1 cellular context compared by ENCODE assay signal in the genomic region with DNA sequence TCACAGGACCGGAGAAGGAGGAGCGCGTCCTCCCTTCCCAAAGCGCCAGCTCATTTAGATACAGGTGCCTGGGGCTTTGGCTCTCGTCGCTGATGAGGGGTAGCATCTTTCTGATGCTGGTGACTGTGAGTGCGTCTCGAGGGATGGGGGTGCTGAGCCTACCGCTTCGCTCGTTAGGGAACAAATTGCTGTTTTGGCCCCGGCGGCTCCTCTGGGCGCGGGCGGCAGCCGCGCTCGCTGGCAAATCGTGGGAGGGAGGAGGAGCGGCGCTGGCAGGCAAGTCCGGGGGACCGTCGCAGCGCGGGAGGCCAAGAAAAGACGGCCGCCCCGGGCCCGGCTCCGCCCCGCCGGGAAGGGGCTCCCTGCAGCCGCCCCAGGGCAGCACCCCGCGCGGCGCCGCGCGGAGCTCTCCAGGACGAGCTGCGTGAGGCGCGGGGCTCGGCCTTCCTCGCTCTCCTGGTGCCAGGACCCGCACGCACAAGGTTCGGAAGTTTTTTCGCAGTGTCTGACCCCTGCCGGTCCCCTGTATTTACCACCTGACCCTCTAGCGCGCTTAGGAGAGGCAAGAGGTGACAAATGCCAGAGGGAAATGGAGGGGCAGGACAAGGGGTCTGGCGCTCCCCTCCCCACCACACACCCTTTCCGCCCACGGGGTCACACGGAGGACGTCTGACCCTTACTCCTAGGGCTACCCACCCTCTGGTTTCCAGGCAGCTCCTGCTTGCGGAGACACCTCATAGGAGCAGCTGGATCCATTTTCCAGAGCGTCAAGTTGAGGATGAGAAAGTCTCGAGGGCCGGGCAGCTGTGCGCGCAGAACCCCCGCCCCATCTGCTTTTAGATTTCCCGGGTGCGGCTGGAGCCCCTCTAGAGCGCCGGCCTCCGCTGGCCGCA.
TF ChIP-seq lines count a peak whose summit lies in the region.

No MANE protein-coding gene starts in this region.

TF ChIP-seq in GM12878, 131 proteins besides CTCF, POLR2A, EP300 and RAD21 (continued from another document):
- no peak for TF ChIP-seq POLR2AphosphoS2 (IDR thresholded peaks at IDR 0.05; ENCODE audit: low read depth, low read length)
- TF ChIP-seq CREM (IDR thresholded peaks at IDR 0.05; ENCODE audit: low read depth) = no peak
- no peak for TF ChIP-seq SMC3 (IDR thresholded peaks at IDR 0.05; ENCODE audit: borderline replicate concordance, low read length)
- TF ChIP-seq, protein P1, sequence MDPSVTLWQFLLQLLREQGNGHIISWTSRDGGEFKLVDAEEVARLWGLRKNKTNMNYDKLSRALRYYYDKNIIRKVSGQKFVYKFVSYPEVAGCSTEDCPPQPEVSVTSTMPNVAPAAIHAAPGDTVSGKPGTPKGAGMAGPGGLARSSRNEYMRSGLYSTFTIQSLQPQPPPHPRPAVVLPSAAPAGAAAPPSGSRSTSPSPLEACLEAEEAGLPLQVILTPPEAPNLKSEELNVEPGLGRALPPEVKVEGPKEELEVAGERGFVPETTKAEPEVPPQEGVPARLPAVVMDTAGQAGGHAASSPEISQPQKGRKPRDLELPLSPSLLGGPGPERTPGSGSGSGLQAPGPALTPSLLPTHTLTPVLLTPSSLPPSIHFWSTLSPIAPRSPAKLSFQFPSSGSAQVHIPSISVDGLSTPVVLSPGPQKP (IDR thresholded peaks at IDR 0.05; ENCODE audit: low read depth, low read length) = no peak
- TF ChIP-seq NR2F1 (conservative IDR thresholded peaks at IDR 0.05) = 0 out of 2 replicates have a peak, but pooled peaks have one; percentile 20
- TF ChIP-seq BCL11A (IDR thresholded peaks at IDR 0.05; ENCODE audit: low read depth, low read length) = no peak
- TF ChIP-seq SRF (IDR thresholded peaks at IDR 0.05; ENCODE audit: low read depth in 2 of 2, low read length in 2 of 2) = no peak
- peak; percentile 95 for TF ChIP-seq SUZ12 (IDR thresholded peaks at IDR 0.05; ENCODE audit: unreplicated experiment)
- no peak for TF ChIP-seq SREBF1 (IDR thresholded peaks at IDR 0.05; ENCODE audit: low read length)
- TF ChIP-seq IKZF1 (conservative IDR thresholded peaks at IDR 0.05) = 0 out of 2 replicates have a peak, but pooled peaks have one; percentile 30
- TF ChIP-seq, protein P2, sequence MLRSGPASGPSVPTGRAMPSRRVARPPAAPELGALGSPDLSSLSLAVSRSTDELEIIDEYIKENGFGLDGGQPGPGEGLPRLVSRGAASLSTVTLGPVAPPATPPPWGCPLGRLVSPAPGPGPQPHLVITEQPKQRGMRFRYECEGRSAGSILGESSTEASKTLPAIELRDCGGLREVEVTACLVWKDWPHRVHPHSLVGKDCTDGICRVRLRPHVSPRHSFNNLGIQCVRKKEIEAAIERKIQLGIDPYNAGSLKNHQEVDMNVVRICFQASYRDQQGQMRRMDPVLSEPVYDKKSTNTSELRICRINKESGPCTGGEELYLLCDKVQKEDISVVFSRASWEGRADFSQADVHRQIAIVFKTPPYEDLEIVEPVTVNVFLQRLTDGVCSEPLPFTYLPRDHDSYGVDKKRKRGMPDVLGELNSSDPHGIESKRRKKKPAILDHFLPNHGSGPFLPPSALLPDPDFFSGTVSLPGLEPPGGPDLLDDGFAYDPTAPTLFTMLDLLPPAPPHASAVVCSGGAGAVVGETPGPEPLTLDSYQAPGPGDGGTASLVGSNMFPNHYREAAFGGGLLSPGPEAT (IDR thresholded peaks at IDR 0.05; ENCODE audit: low read depth) = no peak
